Comparison of ENCODE assay signal across 1 cellular context in the genomic region with DNA sequence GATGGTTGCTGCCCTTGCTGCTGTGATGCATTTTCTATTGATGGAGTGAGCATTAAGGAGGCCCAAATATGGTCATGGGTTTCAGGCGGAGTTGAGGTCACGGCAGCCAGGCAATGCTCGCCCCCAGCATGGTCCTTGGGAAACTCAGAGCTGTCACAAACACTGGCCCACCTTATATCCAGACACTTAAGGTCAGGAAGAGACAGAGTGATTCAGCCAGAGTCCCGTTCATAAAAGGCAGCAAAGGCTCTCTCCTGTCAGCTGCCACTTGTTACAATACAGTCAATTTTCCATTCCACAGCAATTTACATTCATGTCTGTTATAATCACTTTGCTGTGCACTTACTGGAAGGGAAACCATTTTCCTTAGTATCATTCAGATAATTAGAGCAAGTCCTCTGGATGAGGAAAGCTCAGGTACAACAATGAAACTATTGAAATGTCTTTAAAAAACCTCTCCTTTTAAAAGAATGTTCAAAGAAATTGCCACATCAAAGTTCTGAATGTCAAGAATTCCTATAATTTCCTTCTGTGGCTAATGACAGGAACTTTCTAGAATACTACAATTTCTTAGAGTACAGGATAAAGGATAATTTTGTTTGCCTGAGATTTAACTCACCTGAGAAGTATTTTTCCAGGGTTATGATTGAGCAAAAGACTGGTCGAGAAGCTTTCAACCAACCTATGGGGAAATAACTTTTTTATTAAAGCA.
TF ChIP-seq lines count a peak whose summit lies in the region.

No MANE protein-coding gene starts in this region.

TF ChIP-seq in WTC11, 78 proteins besides CTCF, POLR2A, EP300 and RAD21 (continued from another document):
- TF ChIP-seq, protein P1, sequence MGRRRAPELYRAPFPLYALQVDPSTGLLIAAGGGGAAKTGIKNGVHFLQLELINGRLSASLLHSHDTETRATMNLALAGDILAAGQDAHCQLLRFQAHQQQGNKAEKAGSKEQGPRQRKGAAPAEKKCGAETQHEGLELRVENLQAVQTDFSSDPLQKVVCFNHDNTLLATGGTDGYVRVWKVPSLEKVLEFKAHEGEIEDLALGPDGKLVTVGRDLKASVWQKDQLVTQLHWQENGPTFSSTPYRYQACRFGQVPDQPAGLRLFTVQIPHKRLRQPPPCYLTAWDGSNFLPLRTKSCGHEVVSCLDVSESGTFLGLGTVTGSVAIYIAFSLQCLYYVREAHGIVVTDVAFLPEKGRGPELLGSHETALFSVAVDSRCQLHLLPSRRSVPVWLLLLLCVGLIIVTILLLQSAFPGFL (CRISPR knock-in tag; IDR thresholded peaks at IDR 0.05; ENCODE audit: borderline replicate concordance), result no peak
- TF ChIP-seq FOXP1 (CRISPR knock-in tag; IDR thresholded peaks at IDR 0.05; ENCODE audit: borderline replicate concordance) (no peak), JUN (CRISPR knock-in tag; IDR thresholded peaks at IDR 0.05) (no peak), HMGA2 (CRISPR knock-in tag; IDR thresholded peaks at IDR 0.05) (no peak), FOXK1 (CRISPR knock-in tag; IDR thresholded peaks at IDR 0.05) (no peak)
- TF ChIP-seq, protein P2, sequence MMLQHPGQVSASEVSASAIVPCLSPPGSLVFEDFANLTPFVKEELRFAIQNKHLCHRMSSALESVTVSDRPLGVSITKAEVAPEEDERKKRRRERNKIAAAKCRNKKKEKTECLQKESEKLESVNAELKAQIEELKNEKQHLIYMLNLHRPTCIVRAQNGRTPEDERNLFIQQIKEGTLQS (CRISPR knock-in tag; conservative IDR thresholded peaks at IDR 0.05), result no peak
